Comparison of ENCODE assay signal across 22 cellular contexts in the genomic region with DNA sequence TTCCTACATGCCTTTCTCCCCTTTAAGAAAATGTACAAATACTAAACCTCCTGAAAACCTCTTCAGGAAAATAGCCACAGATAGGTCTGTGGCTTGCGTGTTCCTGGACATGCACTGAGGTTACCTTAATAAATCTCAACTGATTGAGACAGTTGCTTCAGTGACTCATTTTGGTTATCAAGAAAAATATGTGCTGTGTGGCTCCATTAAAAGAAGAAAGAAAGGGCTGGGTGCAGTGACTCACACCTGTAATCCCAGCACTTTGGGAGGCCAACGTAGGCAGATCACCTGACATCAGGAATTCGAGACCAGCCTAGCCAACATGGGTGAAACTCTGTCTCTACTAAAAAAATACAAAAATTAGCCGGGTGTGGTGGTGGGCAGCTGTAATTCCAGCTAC. TPM values are rescaled to one million over a fixed set of nuclear protein-coding genes. Genes with fewer than 3 reads are reported as not detected.
A peak's percentile ranks its signal among the peaks of the same experiment; 100 is the strongest.
DNase-seq lines count a peak whose midpoint lies in the region; ATAC-seq and TF ChIP-seq lines count a peak whose summit lies in the region.
"Had no signal": no experiment of that assay in that cellular context is flagged by ENCODE, and none has a peak within 500 bp of the region (broad histone marks: within the 10 kb centered on the region; RNA-seq: fewer than 3 reads in every experiment).

No MANE protein-coding gene starts in this region.

- in situ Hi-C loops in GM13977 (cut with MboI; ENCODE audit: low pct_unique_long_range_greater_than_20kb, low sequenced_read_pairs, unreplicated experiment), result loop anchor here (25.0 kb wide), 1 partner anchor 98 kb away; a partner anchor contains a TSS

- H3K27me3 ChIP-seq in foreskin keratinocyte (no peaks in the 10 kb centered on the region), smooth muscle cell (ENCODE audit: low read depth) (no peaks in the 10 kb centered on the region)

- H3K9me3 ChIP-seq in smooth muscle cell (replicated peaks; ENCODE audit: low read depth), result no peaks in the 10 kb centered on the region

- H3K27ac ChIP-seq in RWPE1 (peak overlapping the region; percentile 90), foreskin keratinocyte (peak overlapping the region; percentile 77), smooth muscle cell (ENCODE audit: low read depth) (peak overlapping the region; percentile 74)

- TF ChIP-seq CTCF in RWPE1 (conservative IDR thresholded peaks at IDR 0.05; ENCODE audit: low read depth) (no peak), foreskin keratinocyte (conservative IDR thresholded peaks at IDR 0.05) (no peak), smooth muscle cell (IDR thresholded peaks at IDR 0.05; ENCODE audit: borderline replicate concordance, insufficient read depth, poor library complexity, severe bottlenecking) (no peak), GM13977 (IDR thresholded peaks at IDR 0.05; ENCODE audit: extremely low read depth, insufficient read depth, missing control alignments) (no peak)

- peak overlapping the region; percentile 34 for H3K9ac ChIP-seq in smooth muscle cell (ENCODE audit: low read depth)

- H3K4me1 ChIP-seq in foreskin keratinocyte (peaks cover 37% of the 10 kb centered on the region), smooth muscle cell (ENCODE audit: low read depth) (no peaks in the 10 kb centered on the region)

- H3K4me2 ChIP-seq in smooth muscle cell, result no peak overlapping the region

- ATAC-seq in foreskin keratinocyte (peak; percentile 82), GM18502 (IDR thresholded peaks at IDR 0.05; ENCODE audit: poor library complexity, unreplicated experiment) (no peak), GM19324 (IDR thresholded peaks at IDR 0.05; ENCODE audit: low FRiP score, unreplicated experiment) (no peak)
- ATAC-seq: effector memory CD8-positive, alpha-beta T cell; right cardiac atrium had no signal

- no peak overlapping the region for H2AFZ ChIP-seq in smooth muscle cell (ENCODE audit: low read depth)

- H3K36me3 ChIP-seq in smooth muscle cell (ENCODE audit: low read depth), result no peaks in the 10 kb centered on the region

- H3K79me2 ChIP-seq in smooth muscle cell (ENCODE audit: low read depth), result no peaks in the 10 kb centered on the region

- CTCF ChIA-PET in RWPE1 (lab: Yijun Ruan, JAX), result no interaction called here

- H4K20me1 ChIP-seq in smooth muscle cell (ENCODE audit: low read depth), result no peaks in the 10 kb centered on the region

- DNase-seq in HK-2 (ENCODE audit: unreplicated experiment), result peak; percentile 27
- peak; percentile 81 for DNase-seq in RWPE1 (ENCODE audit: low spot score)
- peak; percentile 82 to 91 for DNase-seq in foreskin keratinocyte
- DNase-seq in smooth muscle cell (lab: John Stamatoyannopoulos, UW; ENCODE audit: unreplicated experiment), result no peak
- DNase-seq in GM13977 (ENCODE audit: low spot score), result no peak
- DNase-seq: activated CD4-positive, alpha-beta T cell treated with anti-CD3 and anti-CD28 coated beads for 1 hour; activated T-cell treated with anti-CD3 and anti-CD28 coated beads, Interleukin-2, amount 50 U/mL, for 1 hour; C1 segment of cervical spinal cord; DMS79; effector memory CD8-positive, alpha-beta T cell; foreskin melanocyte; NCI-H1105; NCI-H2171; NCI-H82; nephron progenitor cell; right cardiac atrium; RPMI8226; stimulated activated CD4-positive, alpha-beta T cell treated with anti-CD3 and anti-CD28 coated beads, Interleukin-2, amount 100 ng/mL, for 24 hours had no signal

- POLR2A ChIA-PET in RWPE1 (lab: Yijun Ruan, JAX; ENCODE audit: low non-redundant PET), result no interaction called here

- H3F3A ChIP-seq in smooth muscle cell (ENCODE audit: low read depth), result no peaks in the 10 kb centered on the region

- H3K4me3 ChIP-seq in smooth muscle cell, result no peak overlapping the region

- WGBS in smooth muscle cell (ENCODE audit: low lambda C conversion rate), result 46% methylated on average over 4 of the region's 4 CpGs

RNA-seq across cellular contexts. Expression of a gene that starts 27.1 kb away (rescaled TPM):
- total RNA-seq in foreskin keratinocyte, result 1.1 and 1.5 TPM in 2 replicates
- 1.1 and 1.4 TPM in 2 replicates for polyA plus RNA-seq in foreskin keratinocyte
- 0.54 and 1.2 TPM in 2 replicates for total RNA-seq in smooth muscle cell
- 0.62 and 4.0 TPM in 2 replicates for polyA plus RNA-seq in smooth muscle cell
- total RNA-seq: lung microvascular endothelial cell, subcutaneous adipose tissue had no signal

RNA-seq across cellular contexts. Expression of a gene that starts 51.7 kb away (rescaled TPM):
- total RNA-seq in foreskin keratinocyte, result 53.6 and 55.9 TPM in 2 replicates
- polyA plus RNA-seq in foreskin keratinocyte, result 33.0 and 37.9 TPM in 2 replicates
- total RNA-seq in smooth muscle cell, result 58.3 and 59.2 TPM in 2 replicates
- 42.6 and 63.3 TPM in 2 replicates for polyA plus RNA-seq in smooth muscle cell

Comparison
In these comparisons a context has a peak if more than half of its experiments do, and no peak if none do; other contexts are left out.
1. DNase-seq: peak in HK-2 (single experiment), RWPE1 (single experiment) and foreskin keratinocyte (2 of 2); none in smooth muscle cell (single experiment) and GM13977 (single experiment).
2. Peak in every context shown above with its lines, with median percentiles within 50 percentile points of each other: H3K27ac ChIP-seq.